9 cellular contexts compared by ENCODE assay signal in genomic region chr17:39002991-39003715, GRCh38. TPM values are rescaled to one million over a fixed set of nuclear protein-coding genes. Genes with fewer than 3 reads are reported as not detected.
DNase-seq lines count a peak whose midpoint lies in the region; ATAC-seq and TF ChIP-seq lines count a peak whose summit lies in the region.
"Had no signal": no experiment of that assay in that cellular context is flagged by ENCODE, and none has a peak within 500 bp of the region (broad histone marks: within the 10 kb centered on the region; RNA-seq: fewer than 3 reads in every experiment).

No MANE protein-coding gene starts in this region.

- no peaks in the 10 kb centered on the region for H4K20me1 ChIP-seq in MM.1S (ENCODE audit: insufficient read depth, low read length)

- peak; percentile 85 for DNase-seq in AG20443 (ENCODE audit: low spot score)
- peak; percentile 64 for DNase-seq in activated CD4-positive, alpha-beta T cell treated with anti-CD3 and anti-CD28 coated beads, Interleukin-2, amount 10 ng/mL, durations not matched to agents 7 days and 5 days
- DNase-seq in effector memory CD8-positive, alpha-beta T cell: peak in 1 of 3 experiments; percentile 7
- no peak for DNase-seq in neuronal stem cell (ENCODE audit: low spot score)
- no peak for DNase-seq in HuH-7.5 (ENCODE audit: low spot score)
- DNase-seq in MM.1S: no peak
- no peak for DNase-seq in NCI-H187 (lab: John Stamatoyannopoulos, UW)
- DNase-seq in iPS-NIHi11 (ENCODE audit: low spot score): no peak

- no peak overlapping the region for H4K8ac ChIP-seq in neuronal stem cell (ENCODE audit: low read depth, low read length)

- H3K4me1 Mint-ChIP-seq in activated CD4-positive, alpha-beta T cell treated with anti-CD3 and anti-CD28 coated beads, Interleukin-2, amount 10 ng/mL, durations not matched to agents 7 days and 5 days: peaks cover 28% of the 10 kb centered on the region
- peaks cover 6 to 9% of the 10 kb centered on the region in 2 donors for H3K4me1 Mint-ChIP-seq in effector memory CD8-positive, alpha-beta T cell (ENCODE audit: low read depth in 2 of 2)

- no peak overlapping the region for H2BK12ac ChIP-seq in neuronal stem cell (ENCODE audit: low read length)

- H3K4me2 ChIP-seq in neuronal stem cell (ENCODE audit: insufficient read depth, low read length, poor library complexity, severe bottlenecking) (no peak overlapping the region), MM.1S (ENCODE audit: low read depth, low read length) (no peak overlapping the region)

- no peak overlapping the region for H2BK5ac ChIP-seq in neuronal stem cell (ENCODE audit: low read length)

- H3K27me3 Mint-ChIP-seq in activated CD4-positive, alpha-beta T cell treated with anti-CD3 and anti-CD28 coated beads, Interleukin-2, amount 10 ng/mL, durations not matched to agents 7 days and 5 days: peaks cover 3% of the 10 kb centered on the region
- H3K27me3 Mint-ChIP-seq in effector memory CD8-positive, alpha-beta T cell: peaks cover 42 to 53% of the 10 kb centered on the region in 2 donors

- no peaks in the 10 kb centered on the region for H3K9me2 ChIP-seq in MM.1S (replicated peaks; ENCODE audit: insufficient read depth, low read length)

- H3K14ac ChIP-seq in neuronal stem cell (ENCODE audit: low read length): no peak overlapping the region

- peak; percentile 66 for ATAC-seq in effector memory CD8-positive, alpha-beta T cell (replicated peaks)

- no peak overlapping the region for H4K91ac ChIP-seq in neuronal stem cell (ENCODE audit: low read depth, low read length, poor library complexity)

- H3K79me1 ChIP-seq in neuronal stem cell (ENCODE audit: low read depth, low read length): no peaks in the 10 kb centered on the region

- H2AFZ ChIP-seq in neuronal stem cell (ENCODE audit: low read length): peak overlapping the region; percentile 70
- H2AFZ ChIP-seq in MM.1S (ENCODE audit: low read length): no peak overlapping the region

- H3K4me3 Mint-ChIP-seq in activated CD4-positive, alpha-beta T cell treated with anti-CD3 and anti-CD28 coated beads, Interleukin-2, amount 10 ng/mL, durations not matched to agents 7 days and 5 days: no peak overlapping the region
- peak overlapping the region in 1 of 2 donors; percentile 31 for H3K4me3 Mint-ChIP-seq in effector memory CD8-positive, alpha-beta T cell

- H3K36me3 Mint-ChIP-seq in activated CD4-positive, alpha-beta T cell treated with anti-CD3 and anti-CD28 coated beads, Interleukin-2, amount 10 ng/mL, durations not matched to agents 7 days and 5 days (ENCODE audit: low read depth): peaks cover 4% of the 10 kb centered on the region
- no peaks in the 10 kb centered on the region for H3K36me3 Mint-ChIP-seq in effector memory CD8-positive, alpha-beta T cell (ENCODE audit: insufficient read depth)

- H3K4me1 ChIP-seq in neuronal stem cell (ENCODE audit: control insufficient read depth in 2 of 2, insufficient read depth in 1 of 2, low read depth in 1 of 2, low read length in 2 of 2) (no peaks in the 10 kb centered on the region), MM.1S (ENCODE audit: low read length) (no peaks in the 10 kb centered on the region)

- POLR2A ChIA-PET in activated CD4-positive, alpha-beta T cell treated with anti-CD3 and anti-CD28 coated beads, Interleukin-2, amount 10 ng/mL, durations not matched to agents 7 days and 5 days (lab: Charles Lee): no interaction called here

- no CpG with 5 or more reads among the region's 16 CpGs for WGBS in neuronal stem cell (ENCODE audit: extremely low coverage in 2 of 2, insufficient read length in 2 of 2, insufficient replicate concordance in 1 of 2), 2 donors

- H2AK5ac ChIP-seq in neuronal stem cell (ENCODE audit: low read depth, low read length): no peak overlapping the region

- H3K27ac Mint-ChIP-seq in activated CD4-positive, alpha-beta T cell treated with anti-CD3 and anti-CD28 coated beads, Interleukin-2, amount 10 ng/mL, durations not matched to agents 7 days and 5 days: peak overlapping the region; percentile 86
- peak overlapping the region in 1 of 2 donors; percentile 49 for H3K27ac Mint-ChIP-seq in effector memory CD8-positive, alpha-beta T cell

- no peak overlapping the region for H3K4ac ChIP-seq in neuronal stem cell (ENCODE audit: low read length)

- peaks cover 4% of the 10 kb centered on the region for H3K9me3 Mint-ChIP-seq in activated CD4-positive, alpha-beta T cell treated with anti-CD3 and anti-CD28 coated beads, Interleukin-2, amount 10 ng/mL, durations not matched to agents 7 days and 5 days
- H3K9me3 Mint-ChIP-seq in effector memory CD8-positive, alpha-beta T cell: no peaks in the 10 kb centered on the region

- H2BK15ac ChIP-seq in neuronal stem cell (ENCODE audit: low read length): no peak overlapping the region

- H3K18ac ChIP-seq in neuronal stem cell (ENCODE audit: low read length): no peak overlapping the region

- H3K27me3 ChIP-seq in neuronal stem cell (ENCODE audit: control insufficient read depth in 3 of 3, insufficient read depth in 3 of 3, low read depth in 1 of 3, low read length in 3 of 3) (peaks cover 0 to 3% (median 0%) of the 10 kb centered on the region in 3 experiments), MM.1S (replicated peaks; ENCODE audit: insufficient read depth, low read length) (no peaks in the 10 kb centered on the region)

- no peaks in the 10 kb centered on the region for H3K79me2 ChIP-seq in MM.1S (ENCODE audit: low read length)

- H3F3A ChIP-seq in MM.1S (ENCODE audit: insufficient read depth, low read length): no peaks in the 10 kb centered on the region

- H3K36me3 ChIP-seq in neuronal stem cell (replicated peaks in 1 of 2; ENCODE audit: control insufficient read depth in 2 of 2, insufficient read depth in 2 of 2, low read length in 2 of 2) (no peaks in the 10 kb centered on the region), MM.1S (replicated peaks; ENCODE audit: insufficient read depth, low read length) (no peaks in the 10 kb centered on the region)

- TF ChIP-seq CTCF in MM.1S (IDR thresholded peaks at IDR 0.05; ENCODE audit: low read length): no peak

- H3K9me3 ChIP-seq in neuronal stem cell (replicated peaks in 1 of 2; ENCODE audit: control insufficient read depth in 2 of 2, insufficient read depth in 1 of 2, low read depth in 1 of 2, low read length in 2 of 2): no peaks in the 10 kb centered on the region
- H3K9me3 ChIP-seq in MM.1S (replicated peaks; ENCODE audit: insufficient read depth, low read length): no peaks in the 10 kb centered on the region

- no peak overlapping the region for H3K4me3 ChIP-seq in neuronal stem cell (ENCODE audit: low read length in 2 of 2)
- H3K4me3 ChIP-seq in MM.1S (ENCODE audit: low read length): no peak overlapping the region

- H3K27ac ChIP-seq in neuronal stem cell (replicated peaks; ENCODE audit: low read length) (no peak overlapping the region), MM.1S (ENCODE audit: low read length) (no peak overlapping the region)

- no peak overlapping the region for H3K23ac ChIP-seq in neuronal stem cell (ENCODE audit: low read depth, low read length, poor library complexity)

- H3K9ac ChIP-seq in neuronal stem cell (ENCODE audit: low read depth, low read length, poor library complexity) (no peak overlapping the region), MM.1S (ENCODE audit: low read length) (no peak overlapping the region)

- CTCF ChIA-PET in activated CD4-positive, alpha-beta T cell treated with anti-CD3 and anti-CD28 coated beads, Interleukin-2, amount 10 ng/mL, durations not matched to agents 7 days and 5 days (lab: Charles Lee): interaction anchor here (0.6 to 1.0 kb wide), 2 partner anchors 20 to 34 kb away, joined by 3 to 4 read pairs; no protein-coding TSS in a partner anchor

- H2BK120ac ChIP-seq in neuronal stem cell (ENCODE audit: low read depth, low read length): no peak overlapping the region

RNA-seq across cellular contexts. Expression of gene FBXO47, which starts 36.0 kb away (rescaled TPM):
- total RNA-seq in activated CD4-positive, alpha-beta T cell treated with anti-CD3 and anti-CD28 coated beads, Interleukin-2, amount 10 ng/mL, durations not matched to agents 7 days and 5 days: not detected
- polyA plus RNA-seq in neuronal stem cell (2013, experiment 1 of 2): not detected
- not detected for polyA plus RNA-seq in neuronal stem cell (2013, experiment 2 of 2)
- total RNA-seq: T-helper 1 cell treated with Interleukin-12 subunit alpha and Interleukin-12 subunit beta and Interleukin-4 antibody, amounts not matched to agents 30 ng/mL and 1 ng/mL, for 36 hours had no signal

Comparison
In these comparisons a context has a peak if more than half of its experiments do, and no peak if none do; other contexts are left out.
1. DNase-seq: peak in AG20443 (single experiment) and activated CD4-positive, alpha-beta T cell treated with anti-CD3 and anti-CD28 coated beads, Interleukin-2, amount 10 ng/mL, durations not matched to agents 7 days and 5 days (single experiment); none in neuronal stem cell (single experiment), HuH-7.5 (single experiment), MM.1S (single experiment), NCI-H187 (0 of 2) and iPS-NIHi11 (single experiment).